ENCODE assay signal across 16 cellular contexts in the genomic region with DNA sequence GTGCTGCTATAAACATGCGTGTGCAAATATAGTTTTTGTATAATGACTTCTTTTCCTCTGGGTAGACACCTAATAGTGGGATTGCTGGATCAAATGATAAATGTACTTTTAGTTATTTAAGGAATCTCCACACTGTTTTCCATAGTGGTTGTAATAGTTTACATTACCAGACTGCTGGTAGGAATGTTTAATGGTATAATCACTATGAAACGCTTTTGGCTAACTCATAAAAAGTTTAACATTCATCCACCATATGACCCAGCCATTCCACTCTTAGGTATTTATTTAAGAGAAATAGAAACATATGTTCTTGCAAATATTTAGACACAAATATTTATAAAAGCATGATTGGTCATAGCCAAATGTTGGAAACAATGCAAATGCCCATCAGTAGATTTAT. TPM values are rescaled to one million over a fixed set of nuclear protein-coding genes. Genes with fewer than 3 reads are reported as not detected.
DNase-seq lines count a peak whose midpoint lies in the region; ATAC-seq and TF ChIP-seq lines count a peak whose summit lies in the region.
"Had no signal": no experiment of that assay in that cellular context is flagged by ENCODE, and none has a peak within 500 bp of the region (broad histone marks: within the 10 kb centered on the region; RNA-seq: fewer than 3 reads in every experiment).

No MANE protein-coding gene starts in this region.

- H3K27ac Mint-ChIP-seq in chondrocyte (ENCODE audit: unreplicated experiment) (no peak overlapping the region), osteocyte (ENCODE audit: unreplicated experiment) (peak overlapping the region; percentile 28), HFFc6 (no peak overlapping the region; the same call in 1 of the 2 replicates)
- H3K27ac Mint-ChIP-seq: B cell; CD4-positive, CD25-positive, alpha-beta regulatory T cell; CD8-positive, alpha-beta T cell had no signal

- TF ChIP-seq CTCF in chondrocyte (IDR thresholded peaks at IDR 0.05), result peak; percentile 22
- no peak for TF ChIP-seq CTCF in osteocyte (IDR thresholded peaks at IDR 0.05)
- no peak for TF ChIP-seq CTCF in HFFc6 (IDR thresholded peaks at IDR 0.05)

- DNase-seq in ELR (ENCODE audit: low read depth) (peak; percentile 21), chondrocyte (ENCODE audit: low spot score) (no peak), osteocyte (ENCODE audit: extremely low spot score, unreplicated experiment) (no peak), HFFc6 (no peak)
- DNase-seq: Caco-2; CD4-positive, CD25-positive, alpha-beta regulatory T cell; CD8-positive, alpha-beta T cell; DMS153; DND-41; EL; GF-D8; GOT3 had no signal

- H3K4me1 Mint-ChIP-seq in chondrocyte (ENCODE audit: low read depth) (peaks cover 8% of the 10 kb centered on the region), osteocyte (ENCODE audit: unreplicated experiment) (peaks cover 10% of the 10 kb centered on the region), HFFc6 (ENCODE audit: low read depth) (peaks cover 32% of the 10 kb centered on the region)
- H3K4me1 Mint-ChIP-seq: B cell; CD4-positive, CD25-positive, alpha-beta regulatory T cell had no signal

- peaks cover 3% of the 10 kb centered on the region for H3K9me3 Mint-ChIP-seq in chondrocyte (ENCODE audit: low read depth)
- peaks cover 5% of the 10 kb centered on the region for H3K9me3 Mint-ChIP-seq in osteocyte (ENCODE audit: unreplicated experiment)
- H3K9me3 Mint-ChIP-seq in HFFc6, result no peaks in the 10 kb centered on the region
- H3K9me3 Mint-ChIP-seq: CD8-positive, alpha-beta T cell had no signal

- no peaks in the 10 kb centered on the region for H3K36me3 Mint-ChIP-seq in chondrocyte (ENCODE audit: low read depth)
- H3K36me3 Mint-ChIP-seq in osteocyte (ENCODE audit: unreplicated experiment), result no peaks in the 10 kb centered on the region
- no peaks in the 10 kb centered on the region for H3K36me3 Mint-ChIP-seq in HFFc6 (ENCODE audit: low read depth)
- H3K36me3 Mint-ChIP-seq: CD4-positive, CD25-positive, alpha-beta regulatory T cell; CD8-positive, alpha-beta T cell had no signal

- H3K27me3 Mint-ChIP-seq in chondrocyte (ENCODE audit: low read depth) (peaks cover 2% of the 10 kb centered on the region), osteocyte (ENCODE audit: unreplicated experiment) (no peaks in the 10 kb centered on the region), HFFc6 (ENCODE audit: insufficient read depth) (peaks cover 2% of the 10 kb centered on the region; the same call in 1 of the 2 replicates)
- H3K27me3 Mint-ChIP-seq: B cell; CD4-positive, CD25-positive, alpha-beta regulatory T cell had no signal

- no peak for ATAC-seq in GM19455 (IDR thresholded peaks at IDR 0.05; ENCODE audit: unreplicated experiment)
- no peak for ATAC-seq in GM21576 (IDR thresholded peaks at IDR 0.05; ENCODE audit: unreplicated experiment)
- ATAC-seq: CD8-positive, alpha-beta T cell had no signal

- H3K4me3 Mint-ChIP-seq in chondrocyte (ENCODE audit: unreplicated experiment) (no peak overlapping the region), osteocyte (ENCODE audit: unreplicated experiment) (no peak overlapping the region), HFFc6 (no peak overlapping the region)
- H3K4me3 Mint-ChIP-seq: B cell; CD4-positive, CD25-positive, alpha-beta regulatory T cell; CD8-positive, alpha-beta T cell had no signal

RNA-seq across cellular contexts. Expression of gene TFEC, which starts 32.1 kb away (rescaled TPM):
- 0.05 to 0.23 TPM (median 0.17 TPM) in 3 replicates for total RNA-seq in chondrocyte
- not detected in 2 replicates for total RNA-seq in osteocyte
- under 1 TPM in 4 of 6 experiments, not detected in 2; 0.11 to 0.23 (median 0.17) TPM for total RNA-seq in HFFc6 (2021; fragmentation: NEBNext Ultra II Directional; extraction: Animal tissue kit (Norgen Biotek cat#: 25700))
- total RNA-seq: CD8-positive, alpha-beta T cell; G401 had no signal
